21 cellular contexts compared by ENCODE assay signal in genomic region chr13:98879127-98879520, GRCh38.
DNase-seq lines count a peak whose midpoint lies in the region; ATAC-seq, FAIRE-seq and TF ChIP-seq lines count a peak whose summit lies in the region.
"Had no signal": no experiment of that assay in that cellular context is flagged by ENCODE, and none has a peak within 500 bp of the region (broad histone marks: within the 10 kb centered on the region; RNA-seq: fewer than 3 reads in every experiment).

No MANE protein-coding gene starts in this region.

- H3K27ac Mint-ChIP-seq in T-helper 17 cell: peak overlapping the region; percentile 37
- H3K27ac Mint-ChIP-seq in activated CD4-positive, alpha-beta T cell treated with anti-CD3 and anti-CD28 coated beads, Interleukin-2, amount 10 ng/mL, durations not matched to agents 24 days and 14 days: no peak overlapping the region
- H3K27ac Mint-ChIP-seq: activated CD4-positive, alpha-beta memory T cell treated with anti-CD3 and anti-CD28 coated beads, Interleukin-2, amount 10 ng/mL, durations not matched to agents 7 days and 5 days; B cell had no signal

- H3K36me3 Mint-ChIP-seq in T-helper 17 cell (ENCODE audit: low read depth): peaks cover 33% of the 10 kb centered on the region
- H3K36me3 Mint-ChIP-seq in activated CD4-positive, alpha-beta T cell treated with anti-CD3 and anti-CD28 coated beads, Interleukin-2, amount 10 ng/mL, durations not matched to agents 24 days and 14 days (ENCODE audit: low read depth): peaks cover 74% of the 10 kb centered on the region

- TF ChIP-seq CTCF in epithelial cell of proximal tubule (conservative IDR thresholded peaks at IDR 0.05; ENCODE audit: low read depth, low read length) (peak; percentile 9), retinal pigment epithelial cell (conservative IDR thresholded peaks at IDR 0.05; ENCODE audit: low read depth, low read length) (peak; percentile 16)

- no peak for ATAC-seq in T-helper 17 cell
- ATAC-seq: activated naive CD4-positive, alpha-beta T cell treated with anti-CD3 and anti-CD28 coated beads, Interleukin-2, amount 50 U/mL, for 72 hours; upper lobe of right lung had no signal

- no peaks in the 10 kb centered on the region for H3K9me3 ChIP-seq in T-helper 17 cell (ENCODE audit: control insufficient read depth, low read length, poor library complexity, severe bottlenecking)
- H3K9me3 ChIP-seq: neutrophil, SJCRH30, upper lobe of right lung had no signal

- H3K4me3 ChIP-seq in epithelial cell of proximal tubule (ENCODE audit: low read depth, low read length) (no peak overlapping the region), retinal pigment epithelial cell (ENCODE audit: low read length) (no peak overlapping the region)
- H3K4me3 ChIP-seq: SJCRH30, upper lobe of right lung had no signal

- no peak overlapping the region for H3K4me3 Mint-ChIP-seq in T-helper 17 cell
- H3K4me3 Mint-ChIP-seq in activated CD4-positive, alpha-beta T cell treated with anti-CD3 and anti-CD28 coated beads, Interleukin-2, amount 10 ng/mL, durations not matched to agents 24 days and 14 days: no peak overlapping the region
- H3K4me3 Mint-ChIP-seq: activated CD4-positive, alpha-beta memory T cell treated with anti-CD3 and anti-CD28 coated beads, Interleukin-2, amount 10 ng/mL, durations not matched to agents 7 days and 5 days; B cell; mesothelial cell of epicardium had no signal

- no peak for TF ChIP-seq POLR2A in H54 (IDR thresholded peaks at IDR 0.05; ENCODE audit: low read depth, low read length)

- peaks cover 4% of the 10 kb centered on the region for H3K9me3 Mint-ChIP-seq in activated CD4-positive, alpha-beta T cell treated with anti-CD3 and anti-CD28 coated beads, Interleukin-2, amount 10 ng/mL, durations not matched to agents 24 days and 14 days
- H3K9me3 Mint-ChIP-seq: activated CD4-positive, alpha-beta memory T cell treated with anti-CD3 and anti-CD28 coated beads, Interleukin-2, amount 10 ng/mL, durations not matched to agents 7 days and 5 days; mesothelial cell of epicardium had no signal

- FAIRE-seq in H54 (lab: Jason Lieb, UNC): peak; percentile 23
- FAIRE-seq: frontal cortex had no signal

- H3K4me1 Mint-ChIP-seq in T-helper 17 cell: peaks cover 22% of the 10 kb centered on the region
- H3K4me1 Mint-ChIP-seq in activated CD4-positive, alpha-beta T cell treated with anti-CD3 and anti-CD28 coated beads, Interleukin-2, amount 10 ng/mL, durations not matched to agents 24 days and 14 days: peaks cover 24% of the 10 kb centered on the region

- intact Hi-C loops in activated CD4-positive, alpha-beta T cell treated with anti-CD3 and anti-CD28 coated beads, Interleukin-2, amount 10 ng/mL, durations not matched to agents 24 days and 14 days (cut with micrococcal nuclease): loop anchor here (10.0 kb wide), 1 partner anchor 386 kb away; no protein-coding TSS in a partner anchor

- no peaks in the 10 kb centered on the region for H3K27me3 Mint-ChIP-seq in T-helper 17 cell
- no peaks in the 10 kb centered on the region for H3K27me3 Mint-ChIP-seq in activated CD4-positive, alpha-beta T cell treated with anti-CD3 and anti-CD28 coated beads, Interleukin-2, amount 10 ng/mL, durations not matched to agents 24 days and 14 days
- H3K27me3 Mint-ChIP-seq: activated CD4-positive, alpha-beta memory T cell treated with anti-CD3 and anti-CD28 coated beads, Interleukin-2, amount 10 ng/mL, durations not matched to agents 7 days and 5 days; B cell had no signal

- DNase-seq in H54 (ENCODE audit: insufficient read length, low spot score) (no peak), T-helper 17 cell (no peak), epithelial cell of proximal tubule (ENCODE audit: low read depth) (no peak), retinal pigment epithelial cell (ENCODE audit: low read depth) (no peak), glomerular visceral epithelial cell (ENCODE audit: extremely low spot score) (no peak), AG20443 (ENCODE audit: low spot score) (no peak)
- DNase-seq in activated CD4-positive, alpha-beta T cell treated with anti-CD3 and anti-CD28 coated beads, Interleukin-2, amount 10 ng/mL, durations not matched to agents 24 days and 14 days: no peak
- DNase-seq: activated CD4-positive, alpha-beta memory T cell treated with anti-CD3 and anti-CD28 coated beads, Interleukin-2, amount 10 ng/mL, durations not matched to agents 7 days and 5 days; activated T-cell treated with anti-CD3 and anti-CD28 coated beads, Interleukin-2, amount 50 U/mL, for 48 hours; cortex of kidney; GOT3; NCI-H1436; NCI-H526 treated with DMSO at 0.1 percent for 48 hours; SJCRH30; T-helper 2 cell; upper lobe of right lung had no signal
